Comparison of ENCODE assay signal across 8 cellular contexts in the genomic region with DNA sequence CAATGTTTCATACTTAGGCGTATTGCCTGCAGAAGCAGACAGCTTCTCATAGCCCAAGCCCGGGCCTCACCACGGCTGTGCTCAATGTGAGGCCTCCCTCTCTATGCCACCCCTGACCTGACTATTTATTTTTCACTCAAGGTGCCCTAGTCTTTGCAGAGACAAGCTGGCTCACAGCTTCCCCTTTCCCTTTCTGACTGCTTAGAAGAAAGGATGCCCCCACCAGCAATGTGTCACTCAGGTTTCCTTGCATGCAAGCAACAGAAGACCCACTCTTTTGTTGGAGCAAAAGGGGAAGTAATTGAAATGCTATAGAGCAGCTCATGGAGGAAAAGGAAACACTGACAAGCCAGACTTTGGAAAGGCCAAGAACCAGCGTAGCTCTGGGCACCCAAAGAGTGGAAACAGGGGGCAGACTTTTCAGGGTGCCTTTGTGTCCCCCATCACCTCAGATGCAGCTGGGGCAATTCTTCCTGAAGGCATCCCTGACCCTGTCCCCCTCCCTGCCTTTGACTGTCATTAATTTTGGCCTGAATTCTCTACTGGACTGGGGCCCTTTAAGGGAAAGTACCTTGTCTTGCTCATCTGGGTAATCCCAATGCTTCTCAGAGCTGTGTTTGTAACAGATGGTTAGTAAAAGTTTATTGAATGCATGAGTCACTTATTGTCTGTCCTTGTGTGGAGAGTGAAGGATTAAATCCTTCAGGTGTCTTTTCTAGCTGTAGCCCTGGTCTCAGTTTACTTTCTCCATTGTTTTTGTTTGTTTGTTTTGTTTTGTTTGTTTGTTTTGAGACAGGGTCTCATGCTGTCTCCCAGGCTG. TPM values are rescaled to one million over a fixed set of nuclear protein-coding genes. Genes with fewer than 3 reads are reported as not detected.
DNase-seq lines count a peak whose midpoint lies in the region; ATAC-seq and TF ChIP-seq lines count a peak whose summit lies in the region.

No MANE protein-coding gene starts in this region.

- H3K27ac ChIP-seq in DOHH2 (ENCODE audit: low read depth, low read length), result peak overlapping the region; percentile 96

- CTCF ChIA-PET in activated B cell treated with CpG ODN at 0.5 μM for 24 hours (lab: Charles Lee), result interaction anchor here (0.8 to 2.2 kb wide), 5 partner anchors 15 to 55 kb away, joined by 3 to 10 read pairs (median 5); partner anchors contain the start of gene RGS9

- peak overlapping the region; percentile 64 for H3K4me3 Mint-ChIP-seq in activated B cell treated with CpG ODN at 0.5 μM for 24 hours
- no peak overlapping the region for H3K4me3 Mint-ChIP-seq in type B pancreatic cell

- H3K4me2 ChIP-seq in DOHH2 (ENCODE audit: low read length), result peak overlapping the region; percentile 94

- H3K4me1 Mint-ChIP-seq in activated B cell treated with CpG ODN at 0.5 μM for 24 hours, result peaks cover 23% of the 10 kb centered on the region
- H3K4me1 Mint-ChIP-seq in type B pancreatic cell (ENCODE audit: unreplicated experiment), result peaks cover 9% of the 10 kb centered on the region

- H3F3A ChIP-seq in DOHH2 (ENCODE audit: control insufficient read depth, insufficient read depth), result peaks cover 12% of the 10 kb centered on the region

- TF ChIP-seq CTCF in DOHH2 (IDR thresholded peaks at IDR 0.05; ENCODE audit: low read depth, low read length, poor library complexity, severe bottlenecking), result no peak
- TF ChIP-seq CTCF in activated B cell treated with CpG ODN at 0.5 μM for 24 hours (IDR thresholded peaks at IDR 0.05), result no peak
- no peak for TF ChIP-seq CTCF in type B pancreatic cell (conservative IDR thresholded peaks at IDR 0.05)

- H3K36me3 Mint-ChIP-seq in activated B cell treated with CpG ODN at 0.5 μM for 24 hours (ENCODE audit: low read depth) (no peaks in the 10 kb centered on the region), type B pancreatic cell (no peaks in the 10 kb centered on the region)

- peak; percentile 84 for ATAC-seq in GM21381 (IDR thresholded peaks at IDR 0.05; ENCODE audit: unreplicated experiment)
- peak; percentile 79 for ATAC-seq in HG03565 (IDR thresholded peaks at IDR 0.05; ENCODE audit: unreplicated experiment)
- peak; percentile 85 for ATAC-seq in activated B cell treated with CpG ODN at 0.5 μM for 24 hours (ENCODE audit: low read depth)

- DNase-seq in activated B cell treated with CpG ODN at 0.5 μM for 24 hours (peak; percentile 30), type B pancreatic cell (ENCODE audit: extremely low spot score, unreplicated experiment) (no peak), NCI-H1694 treated with DMSO at 0.1 percent for 48 hours (lab: John Stamatoyannopoulos, UW) (no peak), NCI-H1092 (lab: John Stamatoyannopoulos, UW) (no peak)
- no peak for DNase-seq in stimulated activated CD8-positive, alpha-beta memory T cell treated with anti-CD3 and anti-CD28 coated beads, Interleukin-4, amount 100 ng/mL, for 48 hours

- H3K9me3 Mint-ChIP-seq in activated B cell treated with CpG ODN at 0.5 μM for 24 hours (no peaks in the 10 kb centered on the region), type B pancreatic cell (no peaks in the 10 kb centered on the region)

- no peaks in the 10 kb centered on the region for H3K9me3 ChIP-seq in DOHH2 (ENCODE audit: control insufficient read depth, insufficient read depth, low read length)

- intact Hi-C loops in activated B cell treated with CpG ODN at 0.5 μM for 24 hours (cut with micrococcal nuclease), result loop anchor here (1.0 to 5.0 kb wide), 4 partner anchors 9 to 42 kb away; partner anchors contain the start of gene RGS9

- POLR2A ChIA-PET in activated B cell treated with CpG ODN at 0.5 μM for 24 hours (lab: Charles Lee), result interaction anchor here (0.6 to 2.3 kb wide), 14 partner anchors 10 to 317 kb away, joined by 3 to 17 read pairs (median 5); partner anchors contain the start of gene RGS9

- no peaks in the 10 kb centered on the region for H3K9me2 ChIP-seq in DOHH2 (replicated peaks; ENCODE audit: control insufficient read depth, low read length)

- no peaks in the 10 kb centered on the region for H4K20me1 ChIP-seq in DOHH2 (ENCODE audit: control insufficient read depth, insufficient read depth, low read depth, low read length)

- H3K4me3 ChIP-seq in DOHH2 (ENCODE audit: low read length), result peak overlapping the region; percentile 70

- peaks cover 47% of the 10 kb centered on the region for H3K36me3 ChIP-seq in DOHH2 (ENCODE audit: control insufficient read depth, low read length)

- H3K27me3 Mint-ChIP-seq in activated B cell treated with CpG ODN at 0.5 μM for 24 hours (no peaks in the 10 kb centered on the region), type B pancreatic cell (peaks cover 6% of the 10 kb centered on the region)

- H3K4me1 ChIP-seq in DOHH2 (ENCODE audit: control insufficient read depth, low read length), result peaks cover 46% of the 10 kb centered on the region

- H3K79me2 ChIP-seq in DOHH2 (ENCODE audit: control insufficient read depth, low read length), result peaks cover 34% of the 10 kb centered on the region

- H3K27me3 ChIP-seq in DOHH2 (ENCODE audit: control insufficient read depth, low read length), result no peaks in the 10 kb centered on the region

- H3K27ac Mint-ChIP-seq in activated B cell treated with CpG ODN at 0.5 μM for 24 hours (peak overlapping the region; percentile 82), type B pancreatic cell (peak overlapping the region; percentile 52)

RNA-seq across cellular contexts. Expression of gene RGS9, which starts 17.8 kb away (rescaled TPM):
- total RNA-seq in activated B cell treated with CpG ODN at 0.5 μM for 24 hours (3.2 TPM in 2 replicates), type B pancreatic cell (ENCODE audit: low replicate concordance) (5.1 and 5.5 TPM in 2 replicates)
